Comparison of ENCODE assay signal across 8 cellular contexts in the genomic region with DNA sequence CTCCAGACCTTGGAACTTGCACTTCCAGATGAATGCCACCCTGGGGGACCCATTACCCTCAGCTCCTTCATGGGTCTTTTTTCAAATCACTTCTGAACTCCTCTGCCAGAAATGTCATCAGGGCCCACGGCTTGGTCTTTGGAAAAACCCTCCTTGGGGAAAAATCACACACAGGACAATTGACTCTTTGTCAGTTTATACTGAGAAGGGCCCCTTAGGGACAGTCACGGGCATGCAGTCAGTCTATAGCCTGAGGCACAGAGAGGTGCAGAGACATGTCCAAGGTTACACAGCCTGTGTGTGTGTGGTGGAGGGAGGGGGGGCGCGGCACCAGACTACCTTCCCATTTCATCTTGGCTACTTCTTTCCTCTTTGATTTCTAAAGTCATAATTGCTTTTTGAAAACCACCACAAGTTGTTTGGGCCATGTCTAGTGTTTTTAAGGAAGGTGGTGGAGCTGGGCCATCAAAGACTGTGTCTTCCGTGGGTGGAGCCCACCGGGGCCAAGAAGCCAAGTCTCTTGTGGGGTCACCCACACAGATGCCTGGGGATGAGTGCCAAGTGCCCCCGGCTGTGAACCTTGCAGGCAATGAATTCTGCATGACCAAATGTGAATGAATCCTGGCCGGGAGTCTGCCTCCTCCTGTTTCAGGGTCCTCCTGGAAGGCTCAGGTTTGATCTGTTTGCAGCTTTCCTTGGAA.
"Had no signal": no experiment of that assay in that cellular context is flagged by ENCODE, and none has a peak within 500 bp of the region (broad histone marks: within the 10 kb centered on the region; RNA-seq: fewer than 3 reads in every experiment).

No MANE protein-coding gene starts in this region.

- H3K9me3 ChIP-seq: prostate gland had no signal

- H3K27ac ChIP-seq: prostate gland, thoracic aorta had no signal

- H3K27me3 Mint-ChIP-seq: activated CD4-positive, alpha-beta T cell treated with anti-CD3 and anti-CD28 coated beads, Interleukin-2, amount 10 ng/mL, durations not matched to agents 7 days and 5 days had no signal

- H3K9me3 Mint-ChIP-seq: natural killer cell treated with Interleukin-12 subunit alpha and Interleukin-12 subunit beta and Interleukin-15 and Interleukin-18, amount 100 ng/mL, for 72 hours had no signal

- H3K4me1 ChIP-seq: prostate gland had no signal

- H3K4me3 ChIP-seq: prostate gland, thoracic aorta had no signal

- H3K27ac Mint-ChIP-seq: activated CD4-positive, alpha-beta T cell treated with anti-CD3 and anti-CD28 coated beads, Interleukin-2, amount 10 ng/mL, durations not matched to agents 7 days and 5 days; activated naive CD8-positive, alpha-beta T cell treated with anti-CD3 and anti-CD28 coated beads for 36 hours; natural killer cell treated with Interleukin-12 subunit alpha and Interleukin-12 subunit beta and Interleukin-15 and Interleukin-18, amount 100 ng/mL, for 72 hours; stimulated activated effector memory CD8-positive, alpha-beta T cell treated with anti-CD3 and anti-CD28 coated beads, Interleukin-12 subunit alpha, Interleukin-12 subunit beta, amount 100 ng/mL, for 72 hours had no signal

- H3K36me3 ChIP-seq: prostate gland, thoracic aorta had no signal

- H3K4me3 Mint-ChIP-seq: activated CD4-positive, alpha-beta T cell treated with anti-CD3 and anti-CD28 coated beads, Interleukin-2, amount 10 ng/mL, durations not matched to agents 7 days and 5 days; activated naive CD8-positive, alpha-beta T cell treated with anti-CD3 and anti-CD28 coated beads for 36 hours; natural killer cell treated with Interleukin-12 subunit alpha and Interleukin-12 subunit beta and Interleukin-15 and Interleukin-18, amount 100 ng/mL, for 72 hours; stimulated activated effector memory CD8-positive, alpha-beta T cell treated with anti-CD3 and anti-CD28 coated beads, Interleukin-12 subunit alpha, Interleukin-12 subunit beta, amount 100 ng/mL, for 72 hours had no signal

- H3K36me3 Mint-ChIP-seq: activated naive CD8-positive, alpha-beta T cell treated with anti-CD3 and anti-CD28 coated beads for 36 hours; stimulated activated effector memory CD8-positive, alpha-beta T cell treated with anti-CD3 and anti-CD28 coated beads, Interleukin-12 subunit alpha, Interleukin-12 subunit beta, amount 100 ng/mL, for 72 hours had no signal

- H3K4me1 Mint-ChIP-seq: activated CD4-positive, alpha-beta T cell treated with anti-CD3 and anti-CD28 coated beads, Interleukin-2, amount 10 ng/mL, durations not matched to agents 7 days and 5 days; activated naive CD8-positive, alpha-beta T cell treated with anti-CD3 and anti-CD28 coated beads for 36 hours; stimulated activated effector memory CD8-positive, alpha-beta T cell treated with anti-CD3 and anti-CD28 coated beads, Interleukin-12 subunit alpha, Interleukin-12 subunit beta, amount 100 ng/mL, for 72 hours had no signal

- DNase-seq: activated CD4-positive, alpha-beta T cell treated with anti-CD3 and anti-CD28 coated beads, Interleukin-2, amount 10 ng/mL, durations not matched to agents 7 days and 5 days; activated CD8-positive, alpha-beta memory T cell treated with anti-CD3 and anti-CD28 coated beads for 24 hours; activated gamma-delta T cell treated with Interleukin-2 at 50 U/mL for 16 hours; activated naive CD8-positive, alpha-beta T cell treated with anti-CD3 and anti-CD28 coated beads for 36 hours had no signal
